ENCODE assay signal across 25 cellular contexts in the genomic region with DNA sequence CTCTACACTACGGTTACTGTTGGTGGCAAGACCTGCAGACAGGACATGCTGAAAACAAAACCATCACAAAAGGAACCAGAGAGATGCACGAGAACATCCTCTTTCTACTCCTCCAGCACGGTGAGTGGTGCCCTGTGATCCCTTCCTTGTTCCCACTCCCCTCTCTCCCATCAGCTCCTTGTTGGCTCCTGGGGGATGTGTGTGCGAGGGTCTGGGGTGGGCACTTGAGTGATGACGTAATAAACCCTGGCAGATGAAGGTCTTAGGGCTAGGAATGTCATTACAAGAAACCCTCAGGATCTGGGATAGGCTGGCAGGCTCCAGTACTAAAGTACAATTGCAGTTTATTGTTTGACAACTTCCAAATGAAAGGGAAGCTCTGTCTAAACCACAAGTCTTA.
A peak's percentile ranks its signal among the peaks of the same experiment; 100 is the strongest.
DNase-seq lines count a peak whose midpoint lies in the region; ATAC-seq, FAIRE-seq and TF ChIP-seq lines count a peak whose summit lies in the region.
"Had no signal": no experiment of that assay in that cellular context is flagged by ENCODE, and none has a peak within 500 bp of the region (broad histone marks: within the 10 kb centered on the region; RNA-seq: fewer than 3 reads in every experiment).

No MANE protein-coding gene starts in this region.

- no peak overlapping the region for H3K14ac ChIP-seq in H1 (ENCODE audit: insufficient read length)
- no peak overlapping the region for H3K14ac ChIP-seq in trophoblast cell (ENCODE audit: low read length)

- H3K9me3 ChIP-seq in HepG2 (ENCODE audit: low read length) = no peaks in the 10 kb centered on the region
- H3K9me3 ChIP-seq in right lobe of liver = no peaks in the 10 kb centered on the region
- H3K9me3 ChIP-seq in H1 (ENCODE audit: insufficient read depth in 2 of 2, low read depth in 1 of 2, low read length in 1 of 2) = no peaks in the 10 kb centered on the region
- no peaks in the 10 kb centered on the region for H3K9me3 ChIP-seq in trophoblast cell (ENCODE audit: insufficient read depth, low read depth, low read length)
- no peaks in the 10 kb centered on the region for H3K9me3 ChIP-seq in esophagus squamous epithelium
- H3K9me3 ChIP-seq: HAP-1 had no signal

- TF ChIP-seq RAD21 in HepG2 (CRISPR knock-in tag; IDR thresholded peaks at IDR 0.05) (no peak), H1 (IDR thresholded peaks at IDR 0.05 in 1 of 2, conservative IDR thresholded peaks at IDR 0.05 in 1 of 2; ENCODE audit: low read depth in 2 of 2, low read length in 2 of 2) (no peak)

- FAIRE-seq in HepG2 (lab: Jason Lieb, UNC) (no peak), H1 (lab: Jason Lieb, UNC) (no peak)
- FAIRE-seq: A204.1, D721Med, GM12878, GM19239, H54 had no signal

- H4K8ac ChIP-seq in H1 (ENCODE audit: extremely low read depth, insufficient read depth, low read length) (no peak overlapping the region), trophoblast cell (ENCODE audit: low read depth, low read length) (no peak overlapping the region)

- CTCF ChIA-PET in HepG2 (lab: Yijun Ruan, JAX; ENCODE audit: low intra/inter-chr PET ratio, low total read pairs) (no interaction called here), H1 (lab: Charles Lee; ENCODE audit: partially characterized antibody) (interaction anchor here (0.6 to 2.5 kb wide), 2 partner anchors 18 to 72 kb away, joined by 3 to 6 read pairs; no protein-coding TSS in a partner anchor)

- H3K56ac ChIP-seq in H1 (replicated peaks; ENCODE audit: insufficient read length, low read depth, low read length) = no peak overlapping the region

- H4K12ac ChIP-seq in trophoblast cell (ENCODE audit: low read depth, low read length) = no peak overlapping the region

- H2AK5ac ChIP-seq in H1 (ENCODE audit: low read depth, low read length) (no peak overlapping the region), trophoblast cell (ENCODE audit: low read length) (no peak overlapping the region)

- no peak overlapping the region for H3K27ac ChIP-seq in HepG2 (ENCODE audit: extremely low read length, insufficient read depth, low read length)
- H3K27ac ChIP-seq in right lobe of liver = no peak overlapping the region
- H3K27ac ChIP-seq in H1 (ENCODE audit: low read depth, low read length) = no peak overlapping the region
- no peak overlapping the region for H3K27ac ChIP-seq in trophoblast cell (ENCODE audit: low read depth, low read length)
- no peak overlapping the region for H3K27ac ChIP-seq in esophagus squamous epithelium
- H3K27ac ChIP-seq: 22Rv1, BLaER1, C4-2B, GM23248 had no signal

- no peaks in the 10 kb centered on the region for H3K79me2 ChIP-seq in HepG2 (ENCODE audit: insufficient read depth, low read length)
- no peaks in the 10 kb centered on the region for H3K79me2 ChIP-seq in H1 (ENCODE audit: control insufficient read depth in 1 of 2, insufficient read depth in 2 of 2, low read length in 2 of 2)
- no peaks in the 10 kb centered on the region for H3K79me2 ChIP-seq in trophoblast cell (ENCODE audit: control insufficient read depth, insufficient read depth, low read length, poor library complexity)

- POLR2A ChIA-PET in HepG2 (lab: Yijun Ruan, JAX) = no interaction called here
- POLR2A ChIA-PET in H1 (lab: Charles Lee; ENCODE audit: partially characterized antibody) = interaction anchor here (1.2 to 2.7 kb wide), 3 partner anchors 9 to 114 kb away, joined by 3 to 8 read pairs (median 4); no protein-coding TSS in a partner anchor

- TF ChIP-seq POLR2A in HepG2 (IDR thresholded peaks at IDR 0.05; ENCODE audit: insufficient read depth in 1 of 2, low read depth in 2 of 2, low read length in 2 of 2) (peak in 1 of 2 experiments; percentile 36; a peak in 1 of 4 replicates), right lobe of liver (IDR thresholded peaks at IDR 0.05) (no peak), H1 (IDR thresholded peaks at IDR 0.05; ENCODE audit: control extremely low read depth in 1 of 2, low read depth in 2 of 2, low read length in 2 of 2) (no peak), esophagus squamous epithelium (IDR thresholded peaks at IDR 0.05) (no peak)

- H3K79me1 ChIP-seq in H1 (ENCODE audit: low read depth, low read length) (no peaks in the 10 kb centered on the region), trophoblast cell (ENCODE audit: low read length) (no peaks in the 10 kb centered on the region)

- H3K4ac ChIP-seq in H1 (replicated peaks; ENCODE audit: insufficient read length, low read depth, low read length) (no peak overlapping the region), trophoblast cell (ENCODE audit: low read depth, low read length) (no peak overlapping the region)

- H2BK120ac ChIP-seq in H1 (replicated peaks; ENCODE audit: low read depth, low read length) (no peak overlapping the region), trophoblast cell (ENCODE audit: insufficient read depth, low read length, poor library complexity) (no peak overlapping the region)

- intact Hi-C loops in HepG2 (cut with micrococcal nuclease; ENCODE audit: unreplicated experiment) = no loop called here
- intact Hi-C loops in right lobe of liver (cut with DNase I) = no loop called here
- intact Hi-C loops in esophagus squamous epithelium (cut with DNase I) = no loop called here

- H2BK12ac ChIP-seq in H1 (ENCODE audit: low read depth, low read length) (no peak overlapping the region), trophoblast cell (ENCODE audit: low read length) (no peak overlapping the region)

- H4K20me1 ChIP-seq in HepG2 (ENCODE audit: insufficient read depth, low read length) (no peaks in the 10 kb centered on the region), H1 (replicated peaks in 1 of 2; ENCODE audit: control insufficient read depth in 1 of 2, insufficient read depth in 2 of 2, low read length in 2 of 2) (no peaks in the 10 kb centered on the region)
- H4K20me1 ChIP-seq: BLaER1 had no signal

- H3K4me2 ChIP-seq in HepG2 (ENCODE audit: low read depth, low read length) (no peak overlapping the region), H1 (ENCODE audit: insufficient read depth in 1 of 2, low read depth in 2 of 2, low read length in 2 of 2) (no peak overlapping the region), trophoblast cell (ENCODE audit: low read length) (no peak overlapping the region)
- H3K4me2 ChIP-seq: BLaER1 had no signal

- ATAC-seq in HepG2 (no peak), right lobe of liver (no peak), HG03354 (IDR thresholded peaks at IDR 0.05; ENCODE audit: poor library complexity, severe bottlenecking, unreplicated experiment) (no peak)
- ATAC-seq: GM12878 had no signal

- no peak overlapping the region for H3K9ac ChIP-seq in HepG2 (ENCODE audit: insufficient read depth, low read depth, low read length)
- no peak overlapping the region for H3K9ac ChIP-seq in H1 (replicated peaks in 1 of 4; ENCODE audit: extremely low read depth in 1 of 4, low read depth in 3 of 4, low read length in 3 of 4)
- no peak overlapping the region for H3K9ac ChIP-seq in trophoblast cell (ENCODE audit: low read length)
- H3K9ac ChIP-seq: BLaER1, GM23248 had no signal

- H2BK15ac ChIP-seq in H1 (ENCODE audit: low read length) = no peak overlapping the region

- H2AFZ ChIP-seq in HepG2 (ENCODE audit: low read length) = no peak overlapping the region
- no peak overlapping the region for H2AFZ ChIP-seq in H1 (ENCODE audit: low read length)
- H2AFZ ChIP-seq in trophoblast cell (ENCODE audit: insufficient read depth, low read length, poor library complexity) = no peak overlapping the region
- H2AFZ ChIP-seq: GM23248 had no signal

- peaks cover 7 to 17% of the 10 kb centered on the region in 2 experiments; a peak in 4 of 5 replicates for H3K36me3 ChIP-seq in HepG2 (replicated peaks in 1 of 2; ENCODE audit: control insufficient read depth in 1 of 2, insufficient read depth in 2 of 2, low read length in 2 of 2)
- no peaks in the 10 kb centered on the region for H3K36me3 ChIP-seq in right lobe of liver
- H3K36me3 ChIP-seq in H1 (ENCODE audit: control insufficient read depth in 2 of 4, insufficient read depth in 4 of 4, low read length in 3 of 4) = no peaks in the 10 kb centered on the region; a peak in 2 of 8 replicates
- peaks cover 7 to 10% of the 10 kb centered on the region in 2 experiments for H3K36me3 ChIP-seq in trophoblast cell (ENCODE audit: control insufficient read depth in 1 of 2, insufficient read depth in 2 of 2, low read length in 2 of 2)
- H3K36me3 ChIP-seq in esophagus squamous epithelium = peaks cover 0 to 42% (median 0%) of the 10 kb centered on the region in 3 donors
- H3K36me3 ChIP-seq: HAP-1 had no signal

- TF ChIP-seq EP300 in HepG2 (IDR thresholded peaks at IDR 0.05; ENCODE audit: low read depth in 2 of 2, low read length in 2 of 2) = no peak
- TF ChIP-seq EP300 in HepG2 (CRISPR knock-in tag; IDR thresholded peaks at IDR 0.05; ENCODE audit: borderline replicate concordance) = no peak
- TF ChIP-seq EP300 in H1 (IDR thresholded peaks at IDR 0.05; ENCODE audit: borderline replicate concordance in 1 of 2, low read depth in 2 of 2, low read length in 2 of 2) = no peak

- BruUV-seq in HepG2 (replicated peaks; lab: Mats Ljungman, UMichigan) = no TSS peak

- TF ChIP-seq CTCF in HepG2 (CRISPR knock-in tag; IDR thresholded peaks at IDR 0.05) (no peak), right lobe of liver (IDR thresholded peaks at IDR 0.05) (no peak), H1 (IDR thresholded peaks at IDR 0.05; ENCODE audit: control extremely low read depth in 1 of 3, insufficient read depth in 1 of 3, low read depth in 1 of 3, low read length in 3 of 3) (no peak), esophagus squamous epithelium (IDR thresholded peaks at IDR 0.05) (no peak)

- DNase-seq in HepG2 (ENCODE audit: low spot score) (no peak), right lobe of liver (no peak), H1 (ENCODE audit: low read depth in 1 of 2, low spot score in 2 of 2) (no peak), trophoblast cell (no peak), esophagus squamous epithelium (lab: John Stamatoyannopoulos, UW) (no peak), SIG-M5 treated with dmso at 0.1 percent for 504 hours (lab: John Stamatoyannopoulos, UW; ENCODE audit: unreplicated experiment) (no peak)
- no peak for DNase-seq in effector CD8-positive, alpha-beta T cell (lab: John Stamatoyannopoulos, UW)
- DNase-seq: CD4-positive, CD25-positive, alpha-beta regulatory T cell; CD8-positive, alpha-beta memory T cell; DMS 273 treated with DMSO at 0.1 percent for 48 hours; DMS79; EL; GDM1; GM23248; HFFc6 had no signal

- H3K4me3 ChIP-seq in HepG2 (replicated peaks in 1 of 3; ENCODE audit: insufficient read depth in 1 of 3, low read depth in 2 of 3, low read length in 3 of 3) = no peak overlapping the region
- H3K4me3 ChIP-seq in right lobe of liver = no peak overlapping the region
- no peak overlapping the region for H3K4me3 ChIP-seq in H1 (ENCODE audit: extremely low read depth in 1 of 4, insufficient read depth in 2 of 4, low read depth in 3 of 4, low read length in 4 of 4)
- H3K4me3 ChIP-seq in trophoblast cell (ENCODE audit: low read depth, low read length) = peak overlapping the region; percentile 32
- H3K4me3 ChIP-seq in esophagus squamous epithelium = no peak overlapping the region
- H3K4me3 ChIP-seq: BLaER1, GM12878, GM23248, HAP-1 had no signal

- peaks cover 4% of the 10 kb centered on the region; the same call in 1 of the 2 replicates for H3K4me1 ChIP-seq in HepG2 (ENCODE audit: insufficient read depth, low read length)
- no peaks in the 10 kb centered on the region for H3K4me1 ChIP-seq in right lobe of liver
- H3K4me1 ChIP-seq in H1 (replicated peaks in 1 of 4; ENCODE audit: control insufficient read depth in 3 of 4, insufficient read depth in 4 of 4, low read length in 3 of 4) = no peaks in the 10 kb centered on the region; a peak in 1 of 7 replicates
- peaks cover 0 to 3% of the 10 kb centered on the region in 2 experiments for H3K4me1 ChIP-seq in trophoblast cell (ENCODE audit: control insufficient read depth in 1 of 2, insufficient read depth in 2 of 2, low read length in 2 of 2)
- H3K4me1 ChIP-seq in esophagus squamous epithelium = no peaks in the 10 kb centered on the region
- H3K4me1 ChIP-seq: HAP-1 had no signal

- H3K27me3 ChIP-seq in HepG2 (ENCODE audit: control insufficient read depth in 1 of 2, insufficient read depth in 2 of 2, low read length in 2 of 2) (no peaks in the 10 kb centered on the region), right lobe of liver (no peaks in the 10 kb centered on the region), H1 (replicated peaks in 1 of 4; ENCODE audit: control insufficient read depth in 3 of 4, extremely low read depth in 1 of 4, insufficient read depth in 3 of 4, low read length in 3 of 4) (no peaks in the 10 kb centered on the region), trophoblast cell (ENCODE audit: insufficient read depth, low read length) (no peaks in the 10 kb centered on the region), esophagus squamous epithelium (no peaks in the 10 kb centered on the region)
- H3K27me3 ChIP-seq: BLaER1 had no signal

- H3K18ac ChIP-seq in H1 (ENCODE audit: extremely low read depth, low read length) (no peak overlapping the region), trophoblast cell (ENCODE audit: low read length) (no peak overlapping the region)

- H4K5ac ChIP-seq in H1 (ENCODE audit: insufficient read length, low read depth, low read length) = no peak overlapping the region

- in situ Hi-C loops in HepG2 (cut with HindIII; ENCODE audit: extremely low pct_ligation_motif_present, low pct_unique_long_range_greater_than_20kb) = no loop called here

- H3K23ac ChIP-seq in H1 (ENCODE audit: insufficient read length) (no peak overlapping the region), trophoblast cell (ENCODE audit: low read length) (no peak overlapping the region)

- H4K91ac ChIP-seq in H1 (replicated peaks; ENCODE audit: insufficient read length, low read length) = no peak overlapping the region
- H4K91ac ChIP-seq in trophoblast cell (ENCODE audit: low read depth, low read length) = no peak overlapping the region

- no peaks in the 10 kb centered on the region for H3K23me2 ChIP-seq in H1 (ENCODE audit: low read depth, low read length)

- no peak overlapping the region for H2BK20ac ChIP-seq in H1 (ENCODE audit: low read length)

- H2BK5ac ChIP-seq in H1 (ENCODE audit: low read depth, low read length) (no peak overlapping the region), trophoblast cell (ENCODE audit: low read depth, low read length, poor library complexity) (no peak overlapping the region)

- WGBS in HepG2 (ENCODE audit: low lambda C conversion rate) = 93% methylated on average over 5 of the region's 5 CpGs
- 92% methylated on average over 3 of the region's 5 CpGs for WGBS in right lobe of liver (ENCODE audit: insufficient coverage, low coverage, low lambda C conversion rate, missing lambda C conversion rate)
- WGBS in H1 (ENCODE audit: extremely low coverage in 1 of 2, insufficient coverage in 1 of 2, insufficient read length in 1 of 2, insufficient replicate concordance in 2 of 2, low coverage in 1 of 2, low lambda C conversion rate in 2 of 2, missing lambda C conversion rate in 1 of 2), 2 experiments = 93% methylated on average over 5 of the region's 5 CpGs; no CpG with 5 or more reads in 1 of the 2 experiments
- WGBS in trophoblast cell (ENCODE audit: extremely low coverage, insufficient coverage, insufficient read length) = no CpG with 5 or more reads among the region's 5 CpGs
- WGBS in esophagus squamous epithelium, 2 donors = 80 to 87% methylated on average over 5 of the region's 5 CpGs
